ENCODE assay signal across 20 cellular contexts in the genomic region with DNA sequence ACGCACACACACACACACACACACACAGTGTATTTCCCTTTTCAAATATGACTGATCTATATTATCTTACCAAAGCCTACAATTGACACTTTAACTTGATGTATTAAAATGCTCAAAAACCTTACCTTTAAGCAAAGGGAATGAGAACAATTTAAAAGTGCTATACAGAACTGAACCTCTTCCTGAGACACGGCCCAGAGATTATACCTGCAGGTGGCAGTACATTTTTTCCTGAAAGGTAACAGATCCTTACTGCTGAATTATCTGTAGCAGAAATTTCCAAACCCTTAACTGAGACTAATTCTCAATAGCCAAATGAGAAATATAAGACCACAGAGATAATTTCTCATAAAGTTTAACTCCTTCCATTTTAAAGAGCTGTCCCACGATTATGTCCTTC.
DNase-seq lines count a peak whose midpoint lies in the region; ATAC-seq and TF ChIP-seq lines count a peak whose summit lies in the region.
"Had no signal": no experiment of that assay in that cellular context is flagged by ENCODE, and none has a peak within 500 bp of the region (broad histone marks: within the 10 kb centered on the region; RNA-seq: fewer than 3 reads in every experiment).

No MANE protein-coding gene starts in this region.

- H3K9me3 ChIP-seq in Peyer's patch (no peaks in the 10 kb centered on the region), hepatocyte (ENCODE audit: low read depth) (no peaks in the 10 kb centered on the region)
- H3K9me3 ChIP-seq: breast epithelium, thoracic aorta had no signal

- H3K36me3 ChIP-seq in GM23338 (ENCODE audit: insufficient read depth): no peaks in the 10 kb centered on the region
- H3K36me3 ChIP-seq in Peyer's patch: no peaks in the 10 kb centered on the region
- no peaks in the 10 kb centered on the region for H3K36me3 ChIP-seq in hepatocyte (replicated peaks; ENCODE audit: insufficient read depth, low read depth)
- H3K36me3 ChIP-seq: breast epithelium, thoracic aorta had no signal

- H3K4me3 ChIP-seq in GM23338: no peak overlapping the region
- H3K4me3 ChIP-seq in Peyer's patch: no peak overlapping the region
- no peak overlapping the region for H3K4me3 ChIP-seq in hepatocyte
- H3K4me3 ChIP-seq: breast epithelium, thoracic aorta had no signal

- H3F3A ChIP-seq in GM23338 (replicated peaks; ENCODE audit: low read depth): no peaks in the 10 kb centered on the region

- TF ChIP-seq CTCF in 22Rv1 (IDR thresholded peaks at IDR 0.05) (peak; percentile 32), GM23338 (conservative IDR thresholded peaks at IDR 0.05; ENCODE audit: low read depth in 2 of 2) (peak; percentile 47 to 52), Peyer's patch (IDR thresholded peaks at IDR 0.05) (peak in 4 of 6 experiments; percentile 6 to 51 (median 43)), hepatocyte (IDR thresholded peaks at IDR 0.05; ENCODE audit: poor library complexity) (peak; percentile 41)

- no peaks in the 10 kb centered on the region for H3K36me3 Mint-ChIP-seq in GM23338 (ENCODE audit: low read depth)
- H3K36me3 Mint-ChIP-seq: natural killer cell treated with Interleukin-12 subunit alpha and Interleukin-12 subunit beta and Interleukin-15 and Interleukin-18, amount 100 ng/mL, for 72 hours had no signal

- no peak overlapping the region for H3K27ac Mint-ChIP-seq in GM23338
- H3K27ac Mint-ChIP-seq: activated CD4-positive, alpha-beta T cell treated with anti-CD3 and anti-CD28 coated beads, Interleukin-2, amount 10 ng/mL, durations not matched to agents 24 days and 14 days; activated naive CD8-positive, alpha-beta T cell treated with anti-CD3 and anti-CD28 coated beads, Interleukin-2, amount 50 U/mL, for 24 hours; activated T-helper 2 cell treated with anti-CD3 and anti-CD28 coated beads, Interferon-gamma antibody, Interleukin-2, Interleukin-4, amounts not matched to agents 10 μg/mL and 5 μg/mL and 100 μg/mL, durations not matched to agents 14 hours and 24 hours and 36 hours; dendritic cell treated with granulocyte-macrophage colony-stimulating factor and Interleukin-4, amounts not matched to agents 40 ng/mL and 50 ng/mL, for 4 days; natural killer cell treated with Interleukin-12 subunit alpha and Interleukin-12 subunit beta and Interleukin-15 and Interleukin-18, amount 100 ng/mL, for 72 hours had no signal

- no peaks in the 10 kb centered on the region for H3K4me1 ChIP-seq in GM23338 (ENCODE audit: insufficient read depth)
- H3K4me1 ChIP-seq in Peyer's patch: no peaks in the 10 kb centered on the region
- peaks cover 14% of the 10 kb centered on the region for H3K4me1 ChIP-seq in hepatocyte (ENCODE audit: insufficient read depth)

- peaks cover 8% of the 10 kb centered on the region; the same call in 2 of the 3 replicates for H3K4me1 Mint-ChIP-seq in GM23338
- H3K4me1 Mint-ChIP-seq: activated CD4-positive, alpha-beta T cell treated with anti-CD3 and anti-CD28 coated beads, Interleukin-2, amount 10 ng/mL, durations not matched to agents 24 days and 14 days; activated naive CD8-positive, alpha-beta T cell treated with anti-CD3 and anti-CD28 coated beads, Interleukin-2, amount 50 U/mL, for 24 hours had no signal

- no peak for DNase-seq in GM23338 (ENCODE audit: low spot score)
- no peak for DNase-seq in Peyer's patch
- no peak for DNase-seq in hepatocyte (ENCODE audit: low spot score)
- no peak for DNase-seq in COR-L47 (lab: John Stamatoyannopoulos, UW)
- no peak for DNase-seq in occipital lobe (lab: John Stamatoyannopoulos, UW)
- no peak for DNase-seq in hippocampal formation (lab: John Stamatoyannopoulos, UW)
- DNase-seq: activated CD4-positive, alpha-beta T cell treated with anti-CD3 and anti-CD28 coated beads, Interleukin-2, amount 10 ng/mL, durations not matched to agents 24 days and 14 days; activated naive CD8-positive, alpha-beta T cell treated with anti-CD3 and anti-CD28 coated beads, Interleukin-2, amount 50 U/mL, for 24 hours; erythroblast; MM.1S; NCI-H2227 treated with DMSO at 0.1 percent for 48 hours; RPMI8226; stimulated activated CD4-positive, alpha-beta T cell treated with anti-CD3 and anti-CD28 coated beads, Interleukin-15, amount 100 ng/mL, for 24 hours had no signal

- H2AFZ ChIP-seq in GM23338 (no peak overlapping the region), hepatocyte (no peak overlapping the region)

- no peaks in the 10 kb centered on the region for H3K9me3 Mint-ChIP-seq in GM23338
- H3K9me3 Mint-ChIP-seq: activated CD4-positive, alpha-beta T cell treated with anti-CD3 and anti-CD28 coated beads, Interleukin-2, amount 10 ng/mL, durations not matched to agents 24 days and 14 days; activated naive CD8-positive, alpha-beta T cell treated with anti-CD3 and anti-CD28 coated beads, Interleukin-2, amount 50 U/mL, for 24 hours; activated T-helper 2 cell treated with anti-CD3 and anti-CD28 coated beads, Interferon-gamma antibody, Interleukin-2, Interleukin-4, amounts not matched to agents 10 μg/mL and 5 μg/mL and 100 μg/mL, durations not matched to agents 14 hours and 24 hours and 36 hours; dendritic cell treated with granulocyte-macrophage colony-stimulating factor and Interleukin-4, amounts not matched to agents 40 ng/mL and 50 ng/mL, for 4 days; natural killer cell treated with Interleukin-12 subunit alpha and Interleukin-12 subunit beta and Interleukin-15 and Interleukin-18, amount 100 ng/mL, for 72 hours had no signal

- ATAC-seq in GM23338: peak; percentile 32; the same call in 2 of the 3 replicates
- ATAC-seq in HG03159 (IDR thresholded peaks at IDR 0.05; ENCODE audit: unreplicated experiment): no peak
- ATAC-seq: activated naive CD8-positive, alpha-beta T cell treated with anti-CD3 and anti-CD28 coated beads, Interleukin-2, amount 50 U/mL, for 24 hours; natural killer cell treated with Interleukin-12 subunit alpha and Interleukin-12 subunit beta and Interleukin-15 and Interleukin-18, amount 100 ng/mL, for 72 hours had no signal

- H3K4me2 ChIP-seq in GM23338 (no peak overlapping the region), hepatocyte (no peak overlapping the region)

- H3K27ac ChIP-seq in 22Rv1 (no peak overlapping the region), GM23338 (ENCODE audit: low read depth) (no peak overlapping the region), Peyer's patch (no peak overlapping the region), hepatocyte (no peak overlapping the region)
- H3K27ac ChIP-seq: breast epithelium, thoracic aorta had no signal

- H3K79me2 ChIP-seq in GM23338 (replicated peaks; ENCODE audit: insufficient read depth) (peaks cover 4% of the 10 kb centered on the region; the same call in 1 of the 2 replicates), hepatocyte (peaks cover 55% of the 10 kb centered on the region)

- H3K27me3 ChIP-seq in GM23338 (ENCODE audit: insufficient read depth) (no peaks in the 10 kb centered on the region), Peyer's patch (no peaks in the 10 kb centered on the region), hepatocyte (no peaks in the 10 kb centered on the region)
- H3K27me3 ChIP-seq: breast epithelium had no signal

- H3K27me3 Mint-ChIP-seq in GM23338 (ENCODE audit: insufficient read depth, low read depth, poor library complexity): no peaks in the 10 kb centered on the region

- H3K9me2 ChIP-seq in GM23338 (ENCODE audit: insufficient read depth): no peaks in the 10 kb centered on the region
- no peaks in the 10 kb centered on the region for H3K9me2 ChIP-seq in hepatocyte (replicated peaks; ENCODE audit: insufficient read depth)

- H4K20me1 ChIP-seq in GM23338 (replicated peaks; ENCODE audit: insufficient read depth): peaks cover 6% of the 10 kb centered on the region; the same call in 1 of the 2 replicates
- H4K20me1 ChIP-seq in hepatocyte (ENCODE audit: insufficient read depth, poor library complexity, severe bottlenecking): peaks cover 17% of the 10 kb centered on the region

- WGBS in hepatocyte (ENCODE audit: low lambda C conversion rate, missing lambda C conversion rate): 79% methylated on average over 3 of the region's 3 CpGs

- TF ChIP-seq POLR2A in Peyer's patch (IDR thresholded peaks at IDR 0.05): no peak

- H3K4me3 Mint-ChIP-seq in GM23338: no peak overlapping the region
- H3K4me3 Mint-ChIP-seq: activated CD4-positive, alpha-beta T cell treated with anti-CD3 and anti-CD28 coated beads, Interleukin-2, amount 10 ng/mL, durations not matched to agents 24 days and 14 days; activated naive CD8-positive, alpha-beta T cell treated with anti-CD3 and anti-CD28 coated beads, Interleukin-2, amount 50 U/mL, for 24 hours; dendritic cell treated with granulocyte-macrophage colony-stimulating factor and Interleukin-4, amounts not matched to agents 40 ng/mL and 50 ng/mL, for 4 days; natural killer cell treated with Interleukin-12 subunit alpha and Interleukin-12 subunit beta and Interleukin-15 and Interleukin-18, amount 100 ng/mL, for 72 hours had no signal

TF ChIP-seq in GM23338, 12 proteins besides CTCF, POLR2A, EP300 and RAD21:
- no peak for TF ChIP-seq JUNB (IDR thresholded peaks at IDR 0.05; ENCODE audit: unreplicated experiment)
TF ChIP-seq in GM23338: peak in this region for 0.
